ENCODE assay signal across 7 cellular contexts in the genomic region with DNA sequence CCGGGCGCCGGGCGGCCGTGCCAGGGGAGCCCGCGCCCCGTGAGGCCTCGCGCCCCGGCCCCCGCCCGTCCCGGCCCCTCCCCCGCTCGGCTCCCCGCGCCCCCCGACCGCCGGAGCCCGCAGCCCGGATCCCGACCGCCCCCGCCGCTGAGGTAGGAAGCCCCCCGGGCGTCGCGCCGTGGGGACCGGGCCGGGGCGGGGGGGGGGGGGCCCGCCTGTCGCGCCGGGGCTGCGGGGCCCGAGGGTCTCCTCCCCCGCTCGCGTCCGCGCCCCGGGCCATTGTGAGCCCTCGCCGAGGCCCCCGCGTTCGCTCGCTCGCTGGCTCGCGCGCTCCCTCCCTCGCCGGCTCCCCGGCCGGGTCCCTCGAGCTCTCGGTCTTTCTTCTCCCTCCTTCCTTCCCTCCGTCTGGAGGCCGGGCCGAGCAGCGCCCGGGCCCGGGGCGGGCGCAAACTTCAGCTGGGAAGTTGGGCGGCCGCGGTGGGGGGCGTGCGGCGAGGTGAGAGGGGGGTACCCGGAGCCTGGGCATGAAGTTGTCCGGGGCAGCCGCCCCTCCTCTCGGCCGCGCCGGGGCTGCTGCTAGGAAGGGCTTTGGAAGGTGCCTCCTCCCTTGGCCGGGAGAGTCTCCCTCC. TPM values are rescaled to one million over a fixed set of nuclear protein-coding genes. Genes with fewer than 3 reads are reported as not detected.
A peak's percentile ranks its signal among the peaks of the same experiment; 100 is the strongest.
DNase-seq lines count a peak whose midpoint lies in the region; ATAC-seq and TF ChIP-seq lines count a peak whose summit lies in the region.

No MANE protein-coding gene starts in this region.

- H3K27me3 ChIP-seq in HAP-1 (ENCODE audit: low read depth) (no peaks in the 10 kb centered on the region), foreskin keratinocyte (no peaks in the 10 kb centered on the region), skeletal muscle satellite cell (ENCODE audit: control insufficient read depth, insufficient read depth, low read length) (no peaks in the 10 kb centered on the region)
- no peaks in the 10 kb centered on the region for H3K27me3 ChIP-seq in CD4-positive, alpha-beta memory T cell (ENCODE audit: insufficient read depth, low read length)

- H3K36me3 ChIP-seq in HAP-1 (replicated peaks) (no peaks in the 10 kb centered on the region), skeletal muscle satellite cell (ENCODE audit: insufficient read depth, low read length) (no peaks in the 10 kb centered on the region)
- H3K36me3 ChIP-seq in CD4-positive, alpha-beta memory T cell (ENCODE audit: insufficient read depth, low read length), result no peaks in the 10 kb centered on the region

- DNase-seq in HAP-1 (ENCODE audit: low spot score in 2 of 2), result no peak
- DNase-seq in RWPE1 (ENCODE audit: low spot score), result no peak
- no peak for DNase-seq in foreskin keratinocyte
- no peak for DNase-seq in NOMO-1 treated with dmso at 0.1 percent for 144 hours (lab: John Stamatoyannopoulos, UW; ENCODE audit: unreplicated experiment)
- DNase-seq in CD4-positive, alpha-beta memory T cell, result no peak

- peaks cover 9 to 22% (median 16%) of the 10 kb centered on the region in 4 donors for H3K4me1 Mint-ChIP-seq in CD4-positive, alpha-beta memory T cell

- CTCF ChIA-PET in RWPE1 (lab: Yijun Ruan, JAX), result interaction anchor here (0.7 to 1.5 kb wide), 2 partner anchors 27 to 180 kb away, joined by 3 to 5 read pairs; no protein-coding TSS in a partner anchor
- CTCF ChIA-PET in CD4-positive, alpha-beta memory T cell (lab: Charles Lee; ENCODE audit: partially characterized antibody), result no interaction called here

- no peak overlapping the region for H3K27ac Mint-ChIP-seq in CD4-positive, alpha-beta memory T cell

- in situ Hi-C loops in HAP-1 (cut with MboI; ENCODE audit: low sequenced_read_pairs), result no loop called here

- H3K9ac ChIP-seq in skeletal muscle satellite cell (ENCODE audit: low read depth, low read length), result peak overlapping the region; percentile 72

- intact Hi-C loops in CD4-positive, alpha-beta memory T cell (cut with micrococcal nuclease), result no loop called here

- TF ChIP-seq CTCF in RWPE1 (conservative IDR thresholded peaks at IDR 0.05; ENCODE audit: low read depth) (no peak), foreskin keratinocyte (conservative IDR thresholded peaks at IDR 0.05) (peak; percentile 13)

- H3K4me3 Mint-ChIP-seq in CD4-positive, alpha-beta memory T cell, result peak overlapping the region in 3 of 8 donors; percentile 21 to 63 (median 25)

- H3K4me3 ChIP-seq in HAP-1, result peak overlapping the region; percentile 65
- H3K4me3 ChIP-seq in skeletal muscle satellite cell (ENCODE audit: low read length), result peak overlapping the region; percentile 75
- no peak overlapping the region for H3K4me3 ChIP-seq in CD4-positive, alpha-beta memory T cell (ENCODE audit: low read length in 2 of 2)

- H3K4me2 ChIP-seq in skeletal muscle satellite cell (ENCODE audit: low read length), result peak overlapping the region; percentile 93

- peak; percentile 3 for ATAC-seq in foreskin keratinocyte
- ATAC-seq in GM21619 (IDR thresholded peaks at IDR 0.05; ENCODE audit: unreplicated experiment), result no peak

- H3K4me1 ChIP-seq in HAP-1 (peaks cover 35% of the 10 kb centered on the region), foreskin keratinocyte (peaks cover 21% of the 10 kb centered on the region), skeletal muscle satellite cell (ENCODE audit: control insufficient read depth, insufficient read depth, low read length) (peaks cover 43% of the 10 kb centered on the region)
- peaks cover 23% of the 10 kb centered on the region for H3K4me1 ChIP-seq in CD4-positive, alpha-beta memory T cell (ENCODE audit: insufficient read depth, low read length)

- H3K27ac ChIP-seq in RWPE1 (peak overlapping the region; percentile 97), foreskin keratinocyte (no peak overlapping the region)
- no peak overlapping the region for H3K27ac ChIP-seq in CD4-positive, alpha-beta memory T cell (ENCODE audit: low read depth, low read length)

- no peaks in the 10 kb centered on the region for H3K9me3 Mint-ChIP-seq in CD4-positive, alpha-beta memory T cell

- H3K36me3 Mint-ChIP-seq in CD4-positive, alpha-beta memory T cell, result peaks cover 0 to 2% of the 10 kb centered on the region in 2 donors

- POLR2A ChIA-PET in RWPE1 (lab: Yijun Ruan, JAX; ENCODE audit: low non-redundant PET), result no interaction called here
- POLR2A ChIA-PET in CD4-positive, alpha-beta memory T cell (lab: Charles Lee; ENCODE audit: partially characterized antibody), result no interaction called here

- H3K27me3 Mint-ChIP-seq in CD4-positive, alpha-beta memory T cell, result peaks cover 7 to 11% of the 10 kb centered on the region in 2 donors

- H3K9me3 ChIP-seq in HAP-1, result no peaks in the 10 kb centered on the region
- H3K9me3 ChIP-seq in skeletal muscle satellite cell (replicated peaks; ENCODE audit: low read length), result no peaks in the 10 kb centered on the region
- no peaks in the 10 kb centered on the region for H3K9me3 ChIP-seq in CD4-positive, alpha-beta memory T cell (ENCODE audit: control insufficient read depth in 1 of 2, low read length in 2 of 2)

RNA-seq across cellular contexts. Expression of a gene that starts 0.3 kb away (rescaled TPM):
- total RNA-seq in foreskin keratinocyte, result 5.0 and 5.3 TPM in 2 replicates
- 9.5 TPM in 2 replicates for polyA plus RNA-seq in foreskin keratinocyte
- 1.5 and 2.0 TPM in 2 replicates for total RNA-seq in skeletal muscle satellite cell (2012; rRNA removed)
- total RNA-seq in CD4-positive, alpha-beta memory T cell, result under 1 TPM in 1 of 2 experiments, not detected in 1; 0.08 TPM
- not detected for polyA plus RNA-seq in CD4-positive, alpha-beta memory T cell

RNA-seq across cellular contexts. Expression of a gene that starts 34.9 kb away (rescaled TPM):
- 42.8 and 49.2 TPM in 2 replicates for total RNA-seq in foreskin keratinocyte
- 73.7 and 76.5 TPM in 2 replicates for polyA plus RNA-seq in foreskin keratinocyte
- 37.8 and 62.3 TPM in 2 replicates for total RNA-seq in skeletal muscle satellite cell (2012; rRNA removed)
- total RNA-seq in CD4-positive, alpha-beta memory T cell, result 10 to 100 TPM; 38.6 to 54.8 TPM
- 10 to 100 TPM; 34.6 to 34.8 TPM for polyA plus RNA-seq in CD4-positive, alpha-beta memory T cell

RNA-seq across cellular contexts. Expression of a gene that starts 43.4 kb away (rescaled TPM):
- total RNA-seq in foreskin keratinocyte, result 13.7 and 19.7 TPM in 2 replicates
- 11.9 and 15.1 TPM in 2 replicates for polyA plus RNA-seq in foreskin keratinocyte
- 10.1 and 12.5 TPM in 2 replicates for total RNA-seq in skeletal muscle satellite cell (2012; rRNA removed)
- 10 to 100 TPM; 25.2 to 27.3 TPM for total RNA-seq in CD4-positive, alpha-beta memory T cell
- under 1 TPM; 0.59 to 1.00 TPM for polyA plus RNA-seq in CD4-positive, alpha-beta memory T cell

RNA-seq across cellular contexts. Expression of a gene that starts 55.4 kb away (rescaled TPM):
- 1.8 and 2.3 TPM in 2 replicates for total RNA-seq in foreskin keratinocyte
- 1.5 and 2.0 TPM in 2 replicates for polyA plus RNA-seq in foreskin keratinocyte
- total RNA-seq in skeletal muscle satellite cell (2012; rRNA removed), result 137 and 165 TPM in 2 replicates
- total RNA-seq in CD4-positive, alpha-beta memory T cell, result under 1 TPM; 0.11 to 0.29 TPM
- polyA plus RNA-seq in CD4-positive, alpha-beta memory T cell, result under 1 TPM in 1 of 2 donors, not detected in 1; 0.16 TPM

Comparison
In these comparisons a context has a peak if more than half of its experiments do, and no peak if none do; other contexts are left out.
1. H3K4me3 ChIP-seq: peak in HAP-1 (single experiment) and skeletal muscle satellite cell (single experiment); none in CD4-positive, alpha-beta memory T cell (0 of 2).